ENCODE assay signal across 7 cellular contexts in genomic region chr16:25066747-25067631, GRCh38. TPM values are rescaled to one million over a fixed set of nuclear protein-coding genes. Genes with fewer than 3 reads are reported as not detected.
DNase-seq lines count a peak whose midpoint lies in the region; ATAC-seq, FAIRE-seq and TF ChIP-seq lines count a peak whose summit lies in the region.

No MANE protein-coding gene starts in this region.

- FAIRE-seq in GM18507 (lab: Jason Lieb, UNC), result peak; percentile 79

- TF ChIP-seq CTCF in WI38 (IDR thresholded peaks at IDR 0.05; ENCODE audit: low read depth, low read length) (no peak), breast epithelium (IDR thresholded peaks at IDR 0.05) (no peak)

- peak; percentile 69 for ATAC-seq in HG02870 (IDR thresholded peaks at IDR 0.05; ENCODE audit: unreplicated experiment)

- H3K9me3 ChIP-seq in breast epithelium, result no peaks in the 10 kb centered on the region

- H3K27ac ChIP-seq in breast epithelium (peak overlapping the region; percentile 93 to 99), skin epidermis (peak overlapping the region in 20 of 21 experiments; percentile 68 to 97 (median 92))

- no peaks in the 10 kb centered on the region for H3K27me3 ChIP-seq in breast epithelium

- intact Hi-C loops in breast epithelium (cut with DNase I; ENCODE audit: low total_unique reads), result loop anchor here (10.0 kb wide), 1 partner anchor 158 kb away; no protein-coding TSS in a partner anchor

- H3K36me3 ChIP-seq in breast epithelium, result no peaks in the 10 kb centered on the region

- no peaks in the 10 kb centered on the region for H3K4me1 ChIP-seq in breast epithelium

- peak; percentile 28 for TF ChIP-seq POLR2A in breast epithelium (IDR thresholded peaks at IDR 0.05)

- peak overlapping the region; percentile 77 for H3K4me3 ChIP-seq in WI38 (ENCODE audit: low read depth, low read length)
- H3K4me3 ChIP-seq in breast epithelium, result peak overlapping the region; percentile 76 to 99 (median 88)
- H3K4me3 ChIP-seq in skin epidermis, result peak overlapping the region; percentile 64 to 88 (median 74)

- DNase-seq in GM18507 (ENCODE audit: extremely low spot score, insufficient read length, low read depth) (peak; percentile 90), NCI-H2171 (lab: John Stamatoyannopoulos, UW) (peak; percentile 60), breast epithelium (ENCODE audit: low spot score in 2 of 2) (peak; percentile 62 to 86), iPS-NIHi11 (ENCODE audit: low spot score) (peak; percentile 98)

RNA-seq across cellular contexts. Expression of gene LCMT1, which starts 44.6 kb away (rescaled TPM):
- 10 to 100 TPM; 26.9 to 38.3 (median 30.4) TPM for total RNA-seq in breast epithelium

RNA-seq across cellular contexts. Expression of gene ARHGAP17, which starts 51.8 kb away (rescaled TPM):
- total RNA-seq in breast epithelium, result 10 to 100 TPM; 40.8 to 43.6 (median 43.6) TPM

Comparison
In these comparisons a context has a peak if more than half of its experiments do, and no peak if none do; other contexts are left out.
1. Peak in every context shown above with its lines: DNase-seq, ATAC-seq, H3K4me3 ChIP-seq and H3K27ac ChIP-seq.